In genomic region chr17:12077773-12078172, GRCh38 we compare ENCODE assay signal across 26 cellular contexts.
"Had no signal": no experiment of that assay in that cellular context is flagged by ENCODE, and none has a peak within 500 bp of the region (broad histone marks: within the 10 kb centered on the region; RNA-seq: fewer than 3 reads in every experiment).

No MANE protein-coding gene starts in this region.

- H3K4me1 Mint-ChIP-seq: brain had no signal

- H3K27ac Mint-ChIP-seq: activated CD4-positive, alpha-beta memory T cell treated with anti-CD3 and anti-CD28 coated beads for 36 hours; activated CD4-positive, alpha-beta T cell treated with anti-CD3 and anti-CD28 coated beads, Interleukin-2, amount 10 ng/mL, durations not matched to agents 7 days and 5 days; activated naive CD8-positive, alpha-beta T cell treated with anti-CD3 and anti-CD28 coated beads, Interleukin-2, amount 50 U/mL, for 24 hours; activated T-cell treated with anti-CD3 and anti-CD28 coated beads, Interleukin-2, amount 50 U/mL, for 72 hours; brain had no signal

- H3K4me3 Mint-ChIP-seq: activated CD4-positive, alpha-beta memory T cell treated with anti-CD3 and anti-CD28 coated beads for 36 hours; activated CD4-positive, alpha-beta T cell treated with anti-CD3 and anti-CD28 coated beads, Interleukin-2, amount 10 ng/mL, durations not matched to agents 7 days and 5 days; activated naive CD8-positive, alpha-beta T cell treated with anti-CD3 and anti-CD28 coated beads, Interleukin-2, amount 50 U/mL, for 24 hours; activated T-cell treated with anti-CD3 and anti-CD28 coated beads, Interleukin-2, amount 50 U/mL, for 72 hours; brain; central memory CD8-positive, alpha-beta T cell had no signal

- H3K27me3 Mint-ChIP-seq: activated CD4-positive, alpha-beta memory T cell treated with anti-CD3 and anti-CD28 coated beads for 36 hours; activated CD4-positive, alpha-beta T cell treated with anti-CD3 and anti-CD28 coated beads, Interleukin-2, amount 10 ng/mL, durations not matched to agents 7 days and 5 days; activated naive CD8-positive, alpha-beta T cell treated with anti-CD3 and anti-CD28 coated beads, Interleukin-2, amount 50 U/mL, for 24 hours; brain; central memory CD8-positive, alpha-beta T cell had no signal

- H3K4me1 ChIP-seq: Peyer's patch had no signal

- H3K4me2 ChIP-seq: KMS-11, SK-N-SH had no signal

- H3K36me3 ChIP-seq: SJCRH30 had no signal

- H3K9me3 Mint-ChIP-seq: activated naive CD8-positive, alpha-beta T cell treated with anti-CD3 and anti-CD28 coated beads, Interleukin-2, amount 50 U/mL, for 24 hours; central memory CD8-positive, alpha-beta T cell had no signal

- DNase-seq: activated CD4-positive, alpha-beta memory T cell treated with anti-CD3 and anti-CD28 coated beads for 36 hours; activated CD4-positive, alpha-beta T cell treated with anti-CD3 and anti-CD28 coated beads, Interleukin-2, amount 10 ng/mL, durations not matched to agents 7 days and 5 days; activated CD4-positive, CD25-positive, alpha-beta regulatory T cell; activated CD8-positive, alpha-beta memory T cell treated with anti-CD3 and anti-CD28 coated beads for 24 hours; activated naive CD8-positive, alpha-beta T cell treated with anti-CD3 and anti-CD28 coated beads, Interleukin-2, amount 50 U/mL, for 24 hours; activated T-cell treated with anti-CD3 and anti-CD28 coated beads, Interleukin-2, amount 50 U/mL, for 72 hours; amniotic stem cell; NCI-H1105; NCI-H1436; NCI-H1694 treated with DMSO at 0.1 percent for 48 hours; NCI-H2029 treated with DMSO at 0.1 percent for 48 hours; NCI-H345; NCI-H510A; NCI-H526 treated with DMSO at 0.1 percent for 48 hours; Peyer's patch; Right ventricle myocardium superior; SK-N-SH; T-helper 1 cell had no signal

- H3K9ac ChIP-seq: KMS-11, SK-N-SH had no signal

- H3K27me3 ChIP-seq: ascending aorta, Peyer's patch, SJCRH30 had no signal

- H3K27ac ChIP-seq: KMS-11, Peyer's patch, RWPE1, SJCRH30, VCaP had no signal

- H3K4me3 ChIP-seq: ascending aorta, Peyer's patch, SJCRH30 had no signal

- ATAC-seq: activated naive CD4-positive, alpha-beta T cell treated with anti-CD3 and anti-CD28 coated beads, Interleukin-2, amount 50 U/mL, for 72 hours; activated naive CD8-positive, alpha-beta T cell treated with anti-CD3 and anti-CD28 coated beads, Interleukin-2, amount 50 U/mL, for 24 hours; activated T-cell treated with anti-CD3 and anti-CD28 coated beads, Interleukin-2, amount 50 U/mL, for 72 hours had no signal

- H3K9me3 ChIP-seq: ascending aorta, Peyer's patch, SK-N-SH had no signal
